Comparison of ENCODE assay signal across 16 cellular contexts in the genomic region with DNA sequence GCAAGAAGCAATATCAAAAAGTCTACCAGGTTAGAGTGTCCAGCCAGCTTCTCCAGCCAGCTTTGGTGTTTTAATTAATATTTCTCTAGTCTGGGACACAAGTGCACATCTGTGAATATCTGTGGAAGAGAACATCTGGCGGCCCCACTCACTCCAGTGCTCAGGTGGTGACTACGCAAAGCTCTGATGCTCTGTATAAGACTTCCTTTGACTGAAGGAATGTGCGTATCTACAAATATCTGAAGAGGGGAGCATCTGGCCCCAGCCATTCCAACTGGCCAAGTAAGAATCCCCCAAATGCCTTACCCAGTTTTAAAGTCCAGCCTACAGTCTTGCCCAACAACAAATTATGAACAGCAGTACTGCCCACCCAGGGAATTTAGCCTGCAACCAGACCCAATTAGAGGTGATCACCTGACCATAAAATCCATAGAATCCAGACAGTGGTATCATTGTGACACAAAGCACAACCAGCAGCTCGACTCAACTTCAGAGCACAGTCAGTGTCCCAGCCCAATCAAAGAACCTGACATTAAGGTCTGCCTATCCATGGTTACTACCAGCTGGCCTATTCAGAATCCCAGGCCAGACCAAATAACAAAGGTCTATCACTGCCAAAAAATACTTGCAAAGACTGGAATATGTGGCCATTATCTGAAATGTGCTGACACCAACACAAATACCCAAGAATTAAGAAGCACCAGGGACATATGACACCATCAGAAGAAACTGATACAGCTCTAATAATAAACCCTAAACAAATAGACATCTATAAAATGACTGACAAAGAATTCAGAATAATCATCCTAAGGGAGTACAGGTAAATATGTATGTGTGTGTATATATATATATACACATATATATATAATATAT.
"Had no signal": no experiment of that assay in that cellular context is flagged by ENCODE, and none has a peak within 500 bp of the region (broad histone marks: within the 10 kb centered on the region; RNA-seq: fewer than 3 reads in every experiment).

No MANE protein-coding gene starts in this region.

- H3K27me3 ChIP-seq: brain microvascular endothelial cell, dorsolateral prefrontal cortex, foreskin keratinocyte, left lung, upper lobe of right lung had no signal

- H3K27ac Mint-ChIP-seq: activated CD8-positive, alpha-beta memory T cell treated with anti-CD3 and anti-CD28 coated beads, Interleukin-2, amount 10 ng/mL, durations not matched to agents 7 days and 5 days; stimulated activated naive B cell treated with anti-CD40 and anti-IgM and Interleukin-4, amounts not matched to agents 10 μg/mL and 1 μg/mL and 100 μg/mL, for 72 hours had no signal

- DNase-seq: activated CD4-positive, alpha-beta T cell treated with anti-CD3 and anti-CD28 coated beads for 1 hour; activated CD4-positive, alpha-beta T cell treated with anti-CD3 and anti-CD28 coated beads, Interleukin-2, amount 50 U/mL, for 48 hours; activated CD8-positive, alpha-beta memory T cell treated with anti-CD3 and anti-CD28 coated beads, Interleukin-2, amount 10 ng/mL, durations not matched to agents 7 days and 5 days; anterior cingulate cortex; brain microvascular endothelial cell; central memory CD4-positive, alpha-beta T cell; dorsolateral prefrontal cortex; foreskin keratinocyte; hypothalamus; left lung; midbrain; occipital lobe; posterior cingulate gyrus; stimulated activated naive B cell treated with anti-CD40 and anti-IgM and Interleukin-4, amounts not matched to agents 10 μg/mL and 1 μg/mL and 100 μg/mL, for 72 hours; upper lobe of right lung; WERI-Rb-1 had no signal

- H3K4me1 ChIP-seq: foreskin keratinocyte, left lung, upper lobe of right lung had no signal

- H3K4me3 Mint-ChIP-seq: activated CD8-positive, alpha-beta memory T cell treated with anti-CD3 and anti-CD28 coated beads, Interleukin-2, amount 10 ng/mL, durations not matched to agents 7 days and 5 days; stimulated activated naive B cell treated with anti-CD40 and anti-IgM and Interleukin-4, amounts not matched to agents 10 μg/mL and 1 μg/mL and 100 μg/mL, for 72 hours had no signal

- H3K36me3 ChIP-seq: brain microvascular endothelial cell, left lung, upper lobe of right lung, WERI-Rb-1 had no signal

- H3K27me3 Mint-ChIP-seq: activated CD8-positive, alpha-beta memory T cell treated with anti-CD3 and anti-CD28 coated beads, Interleukin-2, amount 10 ng/mL, durations not matched to agents 7 days and 5 days; stimulated activated naive B cell treated with anti-CD40 and anti-IgM and Interleukin-4, amounts not matched to agents 10 μg/mL and 1 μg/mL and 100 μg/mL, for 72 hours had no signal

- H3K4me3 ChIP-seq: dorsolateral prefrontal cortex, left lung, upper lobe of right lung had no signal

- H3K4me1 Mint-ChIP-seq: activated CD8-positive, alpha-beta memory T cell treated with anti-CD3 and anti-CD28 coated beads, Interleukin-2, amount 10 ng/mL, durations not matched to agents 7 days and 5 days; stimulated activated naive B cell treated with anti-CD40 and anti-IgM and Interleukin-4, amounts not matched to agents 10 μg/mL and 1 μg/mL and 100 μg/mL, for 72 hours had no signal

- H3K27ac ChIP-seq: brain microvascular endothelial cell, dorsolateral prefrontal cortex, foreskin keratinocyte, left lung, upper lobe of right lung, WERI-Rb-1 had no signal

- H3K36me3 Mint-ChIP-seq: activated CD8-positive, alpha-beta memory T cell treated with anti-CD3 and anti-CD28 coated beads, Interleukin-2, amount 10 ng/mL, durations not matched to agents 7 days and 5 days; stimulated activated naive B cell treated with anti-CD40 and anti-IgM and Interleukin-4, amounts not matched to agents 10 μg/mL and 1 μg/mL and 100 μg/mL, for 72 hours had no signal

- ATAC-seq: activated CD8-positive, alpha-beta memory T cell treated with anti-CD3 and anti-CD28 coated beads, Interleukin-2, amount 10 ng/mL, durations not matched to agents 7 days and 5 days; foreskin keratinocyte; left lung; stimulated activated naive B cell treated with anti-CD40 and anti-IgM and Interleukin-4, amounts not matched to agents 10 μg/mL and 1 μg/mL and 100 μg/mL, for 72 hours; upper lobe of right lung had no signal
